In genomic region chr5:75054110-75054930, GRCh38 we compare ENCODE assay signal across 8 cellular contexts. TPM values are rescaled to one million over a fixed set of nuclear protein-coding genes. Genes with fewer than 3 reads are reported as not detected.
DNase-seq lines count a peak whose midpoint lies in the region; ATAC-seq and TF ChIP-seq lines count a peak whose summit lies in the region.

No MANE protein-coding gene starts in this region.

- peaks cover 28% of the 10 kb centered on the region for H3K79me2 ChIP-seq in smooth muscle cell (ENCODE audit: low read depth)

- in situ Hi-C loops in astrocyte of the cerebellum (cut with HindIII; ENCODE audit: low sequenced_read_pairs): no loop called here

- CTCF ChIA-PET in activated naive CD4-positive, alpha-beta T cell treated with anti-CD3 and anti-CD28 coated beads for 36 hours (lab: Charles Lee): interaction anchor here (0.6 to 3.6 kb wide), 3 partner anchors 18 to 182 kb away, joined by 3 to 16 read pairs (median 4); partner anchors contain the start of gene ANKRD31

- peak overlapping the region; percentile 60 for H3K4me3 ChIP-seq in astrocyte of the cerebellum (ENCODE audit: low read depth, low read length)
- H3K4me3 ChIP-seq in smooth muscle cell: peak overlapping the region; percentile 97

- no peaks in the 10 kb centered on the region for H3K27me3 Mint-ChIP-seq in activated naive CD4-positive, alpha-beta T cell treated with anti-CD3 and anti-CD28 coated beads for 36 hours (ENCODE audit: low read depth)

- peak overlapping the region; percentile 85 for H3K9ac ChIP-seq in smooth muscle cell (ENCODE audit: low read depth)

- H3K4me2 ChIP-seq in smooth muscle cell: peak overlapping the region; percentile 95

- TF ChIP-seq CTCF in astrocyte of the cerebellum (IDR thresholded peaks at IDR 0.05; ENCODE audit: low read depth, low read length, missing control alignments): no peak
- no peak for TF ChIP-seq CTCF in smooth muscle cell (IDR thresholded peaks at IDR 0.05; ENCODE audit: borderline replicate concordance, insufficient read depth, poor library complexity, severe bottlenecking)

- H3K4me1 ChIP-seq in smooth muscle cell (ENCODE audit: low read depth): peaks cover 25% of the 10 kb centered on the region

- peaks cover 74% of the 10 kb centered on the region for H3K4me1 Mint-ChIP-seq in activated naive CD4-positive, alpha-beta T cell treated with anti-CD3 and anti-CD28 coated beads for 36 hours (ENCODE audit: low read depth)

- no peaks in the 10 kb centered on the region for H3K27me3 ChIP-seq in smooth muscle cell (ENCODE audit: low read depth)

- intact Hi-C loops in activated naive CD4-positive, alpha-beta T cell treated with anti-CD3 and anti-CD28 coated beads for 36 hours (cut with micrococcal nuclease): loop anchor here (5.0 to 10.0 kb wide), 9 partner anchors 53 to 1488 kb away; partner anchors contain the start of genes FAM169A, GFM2, HEXB and IQGAP2

- peak; percentile 48 for DNase-seq in activated naive CD4-positive, alpha-beta T cell treated with anti-CD3 and anti-CD28 coated beads for 36 hours
- DNase-seq in activated naive CD4-positive, alpha-beta T cell treated with anti-CD3 and anti-CD28 coated beads, Interleukin-2, amount 50 U/mL, for 72 hours (ENCODE audit: low spot score in 2 of 2): no peak
- DNase-seq in astrocyte of the cerebellum (ENCODE audit: low read depth) (no peak), iPS-NIHi11 (ENCODE audit: low spot score) (peak; percentile 47), smooth muscle cell (lab: John Stamatoyannopoulos, UW; ENCODE audit: unreplicated experiment) (no peak)

- no peaks in the 10 kb centered on the region for H3K9me3 ChIP-seq in smooth muscle cell (replicated peaks; ENCODE audit: low read depth)

- H3K27ac ChIP-seq in smooth muscle cell (ENCODE audit: low read depth): peak overlapping the region; percentile 89

- H2AFZ ChIP-seq in smooth muscle cell (ENCODE audit: low read depth): peak overlapping the region; percentile 96

- H3F3A ChIP-seq in smooth muscle cell (ENCODE audit: low read depth): peaks cover 19% of the 10 kb centered on the region

- H3K9me3 Mint-ChIP-seq in activated naive CD4-positive, alpha-beta T cell treated with anti-CD3 and anti-CD28 coated beads for 36 hours: no peaks in the 10 kb centered on the region
- H3K9me3 Mint-ChIP-seq in activated naive CD4-positive, alpha-beta T cell treated with anti-CD3 and anti-CD28 coated beads, Interleukin-2, amount 50 U/mL, for 72 hours: no peaks in the 10 kb centered on the region

- peak overlapping the region; percentile 92 for H3K27ac Mint-ChIP-seq in activated naive CD4-positive, alpha-beta T cell treated with anti-CD3 and anti-CD28 coated beads for 36 hours
- H3K27ac Mint-ChIP-seq in activated naive CD4-positive, alpha-beta T cell treated with anti-CD3 and anti-CD28 coated beads, Interleukin-2, amount 50 U/mL, for 72 hours: peak overlapping the region in 1 of 2 donors; percentile 84

- H3K36me3 ChIP-seq in smooth muscle cell (ENCODE audit: low read depth): no peaks in the 10 kb centered on the region

- ATAC-seq in activated naive CD4-positive, alpha-beta T cell treated with anti-CD3 and anti-CD28 coated beads, Interleukin-2, amount 50 U/mL, for 72 hours: no peak
- ATAC-seq in HG02981 (IDR thresholded peaks at IDR 0.05; ENCODE audit: unreplicated experiment) (no peak), GM21526 (IDR thresholded peaks at IDR 0.05; ENCODE audit: low FRiP score, unreplicated experiment) (no peak), GM19023 (IDR thresholded peaks at IDR 0.05; ENCODE audit: unreplicated experiment) (no peak)

- no peaks in the 10 kb centered on the region for H3K36me3 Mint-ChIP-seq in activated naive CD4-positive, alpha-beta T cell treated with anti-CD3 and anti-CD28 coated beads for 36 hours (ENCODE audit: low read depth)
- H3K36me3 Mint-ChIP-seq in activated naive CD4-positive, alpha-beta T cell treated with anti-CD3 and anti-CD28 coated beads, Interleukin-2, amount 50 U/mL, for 72 hours: peaks cover 6 to 7% of the 10 kb centered on the region in 2 donors

- peaks cover 3% of the 10 kb centered on the region for H4K20me1 ChIP-seq in smooth muscle cell (ENCODE audit: low read depth)

- 12% methylated on average over 29 of the region's 29 CpGs for WGBS in smooth muscle cell (ENCODE audit: low lambda C conversion rate)

- H3K4me3 Mint-ChIP-seq in activated naive CD4-positive, alpha-beta T cell treated with anti-CD3 and anti-CD28 coated beads for 36 hours: peak overlapping the region; percentile 86

RNA-seq across cellular contexts. Expression of gene GCNT4, which starts 2.0 kb away (rescaled TPM):
- 1 to 10 TPM; 2.1 to 2.4 TPM for total RNA-seq in activated naive CD4-positive, alpha-beta T cell treated with anti-CD3 and anti-CD28 coated beads for 36 hours
- 1 to 10 TPM; 2.8 to 3.3 TPM for total RNA-seq in activated naive CD4-positive, alpha-beta T cell treated with anti-CD3 and anti-CD28 coated beads, Interleukin-2, amount 50 U/mL, for 72 hours
- 13.9 and 15.6 TPM in 2 replicates for total RNA-seq in smooth muscle cell
- 0.54 and 2.1 TPM in 2 replicates for polyA plus RNA-seq in smooth muscle cell

Comparison
In these comparisons a context has a peak if more than half of its experiments do, and no peak if none do; other contexts are left out.
1. DNase-seq: peak in activated naive CD4-positive, alpha-beta T cell treated with anti-CD3 and anti-CD28 coated beads for 36 hours (single experiment) and iPS-NIHi11 (single experiment); none in activated naive CD4-positive, alpha-beta T cell treated with anti-CD3 and anti-CD28 coated beads, Interleukin-2, amount 50 U/mL, for 72 hours (0 of 2), astrocyte of the cerebellum (single experiment) and smooth muscle cell (single experiment).